In the genomic region with DNA sequence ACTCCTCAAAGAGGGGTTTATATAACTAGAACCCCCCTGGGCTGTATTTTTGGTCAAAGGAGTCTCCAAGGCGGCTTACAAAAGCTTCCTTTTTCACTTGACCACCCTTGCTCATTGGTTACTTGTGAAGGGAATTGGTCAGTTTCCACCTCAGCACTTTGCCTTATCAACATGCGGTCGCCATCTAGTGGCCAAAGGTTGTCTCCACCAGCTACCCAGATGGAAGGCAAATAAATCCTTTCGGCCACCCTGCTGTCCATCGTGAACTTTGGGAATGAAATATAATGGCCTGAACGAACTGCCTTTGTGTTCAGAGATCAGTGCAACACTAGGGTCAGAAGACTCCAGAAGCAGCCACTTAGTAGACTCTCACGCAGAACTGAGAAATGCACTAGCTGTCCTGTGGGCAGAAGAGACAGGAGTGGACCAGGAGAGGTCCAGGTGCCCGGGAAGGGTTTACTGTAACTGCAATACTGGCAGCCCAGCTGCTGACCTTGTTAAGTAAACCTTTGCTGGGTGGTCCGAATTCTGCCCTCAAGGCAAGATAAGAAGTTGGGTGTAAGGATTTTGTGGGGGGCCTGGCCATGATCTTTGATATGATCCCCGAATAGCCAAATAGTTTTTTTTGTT, we compare ENCODE assay signal across 8 cellular contexts.
A peak's percentile ranks its signal among the peaks of the same experiment; 100 is the strongest.
DNase-seq lines count a peak whose midpoint lies in the region; ATAC-seq and TF ChIP-seq lines count a peak whose summit lies in the region.

No MANE protein-coding gene starts in this region.

- TF ChIP-seq CTCF in WI38 (IDR thresholded peaks at IDR 0.05; ENCODE audit: low read depth, low read length), result peak; percentile 94
- TF ChIP-seq CTCF in dorsolateral prefrontal cortex (IDR thresholded peaks at IDR 0.05 in 54 of 56, conservative IDR thresholded peaks at IDR 0.05 in 2 of 56; ENCODE audit: low read depth in 1 of 56, partially characterized antibody in 56 of 56), result peak; percentile 66 to 92 (median 82)
- peak; percentile 69 for TF ChIP-seq CTCF in lung (IDR thresholded peaks at IDR 0.05; ENCODE audit: control extremely low read depth, extremely low read depth)

- H3K9me3 ChIP-seq in MG63 (no peaks in the 10 kb centered on the region), lung (ENCODE audit: control insufficient read depth in 2 of 2, insufficient read depth in 1 of 2, low read length in 1 of 2) (no peaks in the 10 kb centered on the region)

- peaks cover 0 to 8% of the 10 kb centered on the region in 2 donors for H3K4me1 ChIP-seq in lung (ENCODE audit: control insufficient read depth in 2 of 2, insufficient read depth in 2 of 2, low read length in 2 of 2)

- no peaks in the 10 kb centered on the region; the same call in 1 of the 2 replicates for H3K36me3 ChIP-seq in MG63
- peaks cover 0 to 4% of the 10 kb centered on the region in 2 donors for H3K36me3 ChIP-seq in lung (ENCODE audit: control insufficient read depth in 2 of 2, insufficient read depth in 2 of 2, low read length in 2 of 2)

- WGBS in lung, 2 donors, result 31 to 42% methylated on average over 10 of the region's 10 CpGs

- H3K27me3 ChIP-seq in MG63 (no peaks in the 10 kb centered on the region), dorsolateral prefrontal cortex (no peaks in the 10 kb centered on the region), lung (ENCODE audit: control insufficient read depth, insufficient read depth) (no peaks in the 10 kb centered on the region)

- ATAC-seq in GM21447 (IDR thresholded peaks at IDR 0.05; ENCODE audit: unreplicated experiment), result peak; percentile 77
- peak; percentile 64 for ATAC-seq in lung (ENCODE audit: insufficient read depth, low FRiP score)

- intact Hi-C loops in dorsolateral prefrontal cortex (cut with DNase I), result no loop called here

- peak overlapping the region in 5 of 59 donors; percentile 2 to 42 (median 13) for H3K27ac ChIP-seq in dorsolateral prefrontal cortex
- peak overlapping the region in 1 of 2 donors; percentile 62 for H3K27ac ChIP-seq in lung (ENCODE audit: low read depth in 1 of 2, low read length in 1 of 2)

- H3K4me3 ChIP-seq in MG63, result no peak overlapping the region
- H3K4me3 ChIP-seq in WI38 (ENCODE audit: low read depth, low read length), result no peak overlapping the region
- peak overlapping the region in 3 of 59 donors; percentile 6 to 33 (median 22) for H3K4me3 ChIP-seq in dorsolateral prefrontal cortex
- no peak overlapping the region for H3K4me3 ChIP-seq in lung

- DNase-seq in EH (ENCODE audit: low read depth), result peak; percentile 72
- peak; percentile 64 for DNase-seq in MG63
- DNase-seq in dorsolateral prefrontal cortex, result peak in 9 of 10 donors; percentile 52 to 83 (median 74)
- DNase-seq in lung (ENCODE audit: low spot score), result peak; percentile 71
- DNase-seq in stimulated activated CD8-positive, alpha-beta memory T cell treated with anti-CD3 and anti-CD28 coated beads, Interleukin-4, amount 100 ng/mL, for 48 hours, result peak; percentile 69
- no peak for DNase-seq in NCI-H2107 (lab: John Stamatoyannopoulos, UW)
